In the genomic region with DNA sequence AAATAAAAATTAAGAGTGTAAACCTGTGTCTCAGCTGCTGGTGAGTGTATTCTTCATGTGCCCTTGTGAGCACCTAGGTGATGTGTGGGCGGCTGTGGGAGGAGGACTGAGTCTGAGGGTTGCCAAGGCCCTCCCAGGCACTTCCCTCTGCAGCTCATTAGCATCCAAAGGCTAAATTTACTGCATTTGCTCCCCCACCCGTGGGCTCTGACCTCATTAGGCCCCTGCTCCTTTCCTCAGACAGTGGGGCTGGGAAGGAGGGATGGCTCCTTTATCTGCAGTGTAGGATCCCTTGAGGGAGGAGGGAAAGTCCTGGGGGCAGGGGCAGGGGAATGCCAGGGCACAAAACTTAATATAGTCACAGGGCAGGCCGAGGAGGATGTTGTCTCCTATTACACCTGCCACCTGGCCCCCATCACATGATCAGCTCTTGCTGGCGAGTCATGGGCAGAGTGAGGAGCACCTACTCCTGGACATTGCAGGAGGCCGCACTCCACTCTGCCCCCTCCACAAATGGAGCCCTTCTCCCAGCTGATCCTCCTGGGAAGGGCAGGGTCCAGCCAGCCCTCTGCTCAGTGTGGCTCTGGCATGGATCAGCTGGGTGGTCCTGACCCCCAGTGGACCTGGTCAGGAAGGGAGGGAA, we compare ENCODE assay signal across 15 cellular contexts.
DNase-seq lines count a peak whose midpoint lies in the region; ATAC-seq, FAIRE-seq and TF ChIP-seq lines count a peak whose summit lies in the region.
"Had no signal": no experiment of that assay in that cellular context is flagged by ENCODE, and none has a peak within 500 bp of the region (broad histone marks: within the 10 kb centered on the region; RNA-seq: fewer than 3 reads in every experiment).

No MANE protein-coding gene starts in this region.

- peak; percentile 36 for DNase-seq in activated T-cell treated with anti-CD3 and anti-CD28 coated beads for 4 hours
- no peak for DNase-seq in activated T-cell treated with anti-CD3 and anti-CD28 coated beads, Interleukin-2, amount 50 U/mL, for 48 hours
- DNase-seq in chondrocyte (ENCODE audit: low spot score): peak; percentile 51
- peak; percentile 46 to 70 for DNase-seq in psoas muscle
- no peak for DNase-seq in middle frontal gyrus (ENCODE audit: extremely low spot score, low spot score)
- DNase-seq in H54 (ENCODE audit: insufficient read length, low spot score): no peak
- no peak for DNase-seq in urothelium cell line (ENCODE audit: low spot score)
- DNase-seq: activated CD4-positive, alpha-beta T cell treated with anti-CD3 and anti-CD28 coated beads, Interleukin-2, amount 50 U/mL, for 1 hour; HFFc6 had no signal

- peaks cover 27% of the 10 kb centered on the region for H3K4me1 Mint-ChIP-seq in chondrocyte (ENCODE audit: low read depth)

- peaks cover 4% of the 10 kb centered on the region for H3K9me3 Mint-ChIP-seq in chondrocyte (ENCODE audit: low read depth)
- H3K9me3 Mint-ChIP-seq: HFFc6, type B pancreatic cell had no signal

- WGBS in psoas muscle, 3 donors: 20 to 50% (median 32%) methylated on average over 4 to 5 of the region's 5 CpGs

- no peaks in the 10 kb centered on the region for H3K27me3 ChIP-seq in psoas muscle (ENCODE audit: insufficient read depth in 3 of 3, low read length in 2 of 3)
- H3K27me3 ChIP-seq: adrenal gland, ovary had no signal

- H3K27me3 Mint-ChIP-seq in chondrocyte (ENCODE audit: low read depth): no peaks in the 10 kb centered on the region

- no peak overlapping the region for H3K27ac Mint-ChIP-seq in chondrocyte (ENCODE audit: unreplicated experiment)
- H3K27ac Mint-ChIP-seq: B cell, HFFc6, type B pancreatic cell had no signal

- no peaks in the 10 kb centered on the region for H3K36me3 ChIP-seq in KOPT-K1 (ENCODE audit: insufficient read depth, low read length)
- no peaks in the 10 kb centered on the region for H3K36me3 ChIP-seq in psoas muscle (ENCODE audit: insufficient read depth in 1 of 2, low read depth in 1 of 2)
- H3K36me3 ChIP-seq: adrenal gland, ovary had no signal

- H3K9me3 ChIP-seq in KOPT-K1 (ENCODE audit: insufficient read depth, low read length, poor library complexity, severe bottlenecking) (peaks cover 1% of the 10 kb centered on the region), psoas muscle (no peaks in the 10 kb centered on the region)
- H3K9me3 ChIP-seq: adrenal gland, ovary had no signal

- H3K4me1 ChIP-seq in psoas muscle: peaks cover 53% of the 10 kb centered on the region

- no peak overlapping the region for H3K4me3 Mint-ChIP-seq in chondrocyte (ENCODE audit: unreplicated experiment)
- H3K4me3 Mint-ChIP-seq: B cell, HFFc6, type B pancreatic cell had no signal

- H3K36me3 Mint-ChIP-seq in chondrocyte (ENCODE audit: low read depth): no peaks in the 10 kb centered on the region
- H3K36me3 Mint-ChIP-seq: type B pancreatic cell had no signal

- no peak for TF ChIP-seq POLR2A in H54 (IDR thresholded peaks at IDR 0.05; ENCODE audit: low read depth, low read length)

- no peak for TF ChIP-seq CTCF in chondrocyte (IDR thresholded peaks at IDR 0.05)
- no peak for TF ChIP-seq CTCF in psoas muscle (IDR thresholded peaks at IDR 0.05)

- no peak for FAIRE-seq in H54 (lab: Jason Lieb, UNC)
- no peak for FAIRE-seq in urothelium cell line (lab: Jason Lieb, UNC)

- H3K27ac ChIP-seq in KOPT-K1 (ENCODE audit: low read depth, low read length, poor library complexity, severe bottlenecking): peak overlapping the region; percentile 2
- H3K27ac ChIP-seq in psoas muscle: peak overlapping the region; percentile 94
- H3K27ac ChIP-seq: adrenal gland, ovary, SK-N-MC had no signal

- peak; percentile 30 to 62 (median 36) for ATAC-seq in psoas muscle

- H3K4me3 ChIP-seq in psoas muscle: peak overlapping the region; percentile 6
- H3K4me3 ChIP-seq: adrenal gland, ovary, SK-N-MC had no signal

- intact Hi-C loops in psoas muscle (cut with DNase I): loop anchor here (5.0 kb wide), 1 partner anchor 222 kb away; the partner anchor contains the start of gene VEGFA (in 2 of the 2)

Comparison
In these comparisons a context has a peak if more than half of its experiments do, and no peak if none do; other contexts are left out.
1. DNase-seq: peak in activated T-cell treated with anti-CD3 and anti-CD28 coated beads for 4 hours (single experiment), chondrocyte (single experiment) and psoas muscle (2 of 2); none in activated T-cell treated with anti-CD3 and anti-CD28 coated beads, Interleukin-2, amount 50 U/mL, for 48 hours (0 of 2), middle frontal gyrus (single experiment), H54 (single experiment) and urothelium cell line (single experiment).